8 cellular contexts compared by ENCODE assay signal in the genomic region with DNA sequence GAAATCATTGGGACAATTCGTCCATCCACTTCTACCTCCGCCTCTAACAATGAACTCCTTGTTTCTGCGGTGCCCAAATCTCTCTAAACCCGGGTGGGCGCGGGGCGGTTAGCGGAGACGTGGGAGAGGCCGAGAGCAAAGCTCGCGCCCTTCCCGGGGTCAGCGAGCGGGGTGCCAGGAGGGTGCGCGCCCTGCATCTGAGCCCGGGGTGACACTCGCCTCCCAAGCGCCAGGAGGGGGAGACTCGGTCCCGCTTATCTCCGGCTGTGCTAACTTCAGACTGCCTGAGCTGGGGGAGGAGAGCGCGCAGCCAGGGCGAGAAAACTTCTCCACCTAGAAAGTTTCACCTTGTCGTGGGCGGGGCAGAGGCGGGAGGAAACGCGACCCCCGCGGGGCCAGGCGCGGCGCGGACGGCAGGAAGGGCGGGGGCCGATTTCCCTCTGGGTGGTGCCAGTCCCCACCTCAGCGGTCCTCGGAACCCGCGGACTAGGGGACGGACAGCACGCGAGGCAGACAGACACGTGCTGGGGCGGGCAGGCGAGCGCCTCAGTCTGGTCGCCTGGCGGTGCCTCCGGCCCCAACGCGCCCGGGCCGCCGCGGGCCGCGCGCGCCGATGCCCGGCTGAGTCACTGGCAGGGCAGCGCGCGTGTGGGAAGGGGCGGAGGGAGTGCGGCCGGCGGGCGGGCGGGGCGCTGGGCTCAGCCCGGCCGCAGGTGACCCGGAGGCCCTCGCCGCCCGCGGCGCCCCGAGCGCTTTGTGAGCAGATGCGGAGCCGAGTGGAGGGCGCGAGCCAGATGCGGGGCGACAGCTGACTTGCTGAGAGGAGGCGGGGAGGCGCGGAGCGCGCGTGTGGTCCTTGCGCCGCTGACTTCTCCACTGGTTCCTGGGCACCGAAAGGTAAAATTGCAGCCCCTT. TPM values are rescaled to one million over a fixed set of nuclear protein-coding genes. Genes with fewer than 3 reads are reported as not detected.
DNase-seq lines count a peak whose midpoint lies in the region; ATAC-seq and TF ChIP-seq lines count a peak whose summit lies in the region.

A gene (plus strand): TSS at position 516 of the 915 bp plus-strand sequence. CDS start 26,889 bp downstream, outside the sequence.

- H3K36me3 ChIP-seq in adrenal gland (replicated peaks in 1 of 2) (no peaks in the 10 kb centered on the region), heart left ventricle (no peaks in the 10 kb centered on the region), trophoblast cell (ENCODE audit: control insufficient read depth in 1 of 2, insufficient read depth in 2 of 2, low read length in 2 of 2) (no peaks in the 10 kb centered on the region)

- peaks cover 2% of the 10 kb centered on the region for H3K79me2 ChIP-seq in trophoblast cell (ENCODE audit: control insufficient read depth, insufficient read depth, low read length, poor library complexity)

- DNase-seq in Calu3 (peak; percentile 94), NOMO-1 treated with dmso at 0.1 percent for 144 hours (lab: John Stamatoyannopoulos, UW; ENCODE audit: unreplicated experiment) (peak; percentile 25), adrenal gland (peak; percentile 42 to 73 (median 66)), heart left ventricle (peak; percentile 74 to 85 (median 81)), trophoblast cell (peak; percentile 98)
- DNase-seq in central memory CD4-positive, alpha-beta T cell: no peak

- WGBS in adrenal gland, 4 donors: 0 to 4% (median 1%) methylated on average over 8 to 101 of the region's 101 CpGs
- 0 to 1% (median 1%) methylated on average over 42 to 101 of the region's 101 CpGs for WGBS in heart left ventricle, 4 donors
- WGBS in trophoblast cell (ENCODE audit: extremely low coverage, insufficient coverage, insufficient read length): no CpG with 5 or more reads among the region's 101 CpGs

- peak within 1 kb of the TSS; percentile 54 for H2BK5ac ChIP-seq in trophoblast cell (ENCODE audit: low read depth, low read length, poor library complexity)

- H3K27ac Mint-ChIP-seq in Calu3 (ENCODE audit: unreplicated experiment): peak within 1 kb of the TSS; percentile 92

- peak within 1 kb of the TSS; percentile 75 for H2BK120ac ChIP-seq in trophoblast cell (ENCODE audit: insufficient read depth, low read length, poor library complexity)

- H3K9ac ChIP-seq in trophoblast cell (ENCODE audit: low read length): peak within 1 kb of the TSS; percentile 64

- peak within 1 kb of the TSS; percentile 52 for H4K12ac ChIP-seq in trophoblast cell (ENCODE audit: low read depth, low read length)

- TF ChIP-seq CTCF in Calu3 (IDR thresholded peaks at IDR 0.05; ENCODE audit: unreplicated experiment): peak; percentile 52
- peak in 5 of 6 experiments; percentile 8 to 33 (median 28) for TF ChIP-seq CTCF in adrenal gland (IDR thresholded peaks at IDR 0.05)
- peak; percentile 32 to 67 (median 52) for TF ChIP-seq CTCF in heart left ventricle (IDR thresholded peaks at IDR 0.05)

- peak within 1 kb of the TSS in 2 of 4 donors; percentile 9 to 73 for H3K4me3 ChIP-seq in adrenal gland
- H3K4me3 ChIP-seq in heart left ventricle: peak within 1 kb of the TSS; percentile 40 to 77 (median 62)
- peak within 1 kb of the TSS; percentile 80 for H3K4me3 ChIP-seq in trophoblast cell (ENCODE audit: low read depth, low read length)

- H2BK12ac ChIP-seq in trophoblast cell (ENCODE audit: low read length): peak within 1 kb of the TSS; percentile 51

- H3K4me3 Mint-ChIP-seq in Calu3 (ENCODE audit: low read depth, unreplicated experiment): peak within 1 kb of the TSS; percentile 74

- H3K36me3 Mint-ChIP-seq in Calu3 (ENCODE audit: insufficient read depth, unreplicated experiment): peaks cover 42% of the 10 kb centered on the region

- H3K18ac ChIP-seq in trophoblast cell (ENCODE audit: low read length): peak within 1 kb of the TSS; percentile 86

- H3K27ac ChIP-seq in adrenal gland: peak within 1 kb of the TSS in 1 of 5 donors; percentile 39
- peak within 1 kb of the TSS; percentile 54 to 87 (median 82) for H3K27ac ChIP-seq in heart left ventricle
- no peak within 1 kb of the TSS for H3K27ac ChIP-seq in trophoblast cell (ENCODE audit: low read depth, low read length)

- H3K27me3 Mint-ChIP-seq in Calu3 (ENCODE audit: unreplicated experiment): no peaks in the 10 kb centered on the region

- H3K79me1 ChIP-seq in trophoblast cell (ENCODE audit: low read length): peaks cover 5% of the 10 kb centered on the region

- H2AK5ac ChIP-seq in trophoblast cell (ENCODE audit: low read length): no peak within 1 kb of the TSS

- BruUV-seq in Calu3 (replicated peaks; lab: Mats Ljungman, UMichigan): no TSS peak

- H3K4me2 ChIP-seq in trophoblast cell (ENCODE audit: low read length): peak within 1 kb of the TSS; percentile 99

- H3K27me3 ChIP-seq in adrenal gland (peaks cover 3% of the 10 kb centered on the region), heart left ventricle (peaks cover 0 to 22% (median 0%) of the 10 kb centered on the region in 9 donors), trophoblast cell (ENCODE audit: insufficient read depth, low read length) (no peaks in the 10 kb centered on the region)

- ATAC-seq in GM19438 (IDR thresholded peaks at IDR 0.05; ENCODE audit: low read depth, unreplicated experiment) (peak; percentile 93), HG03457 (IDR thresholded peaks at IDR 0.05; ENCODE audit: unreplicated experiment) (peak; percentile 89), heart left ventricle (peak; percentile 80 to 95 (median 92))

- peaks cover 5 to 10% of the 10 kb centered on the region in 2 donors for H3K4me1 ChIP-seq in adrenal gland (replicated peaks in 1 of 2)
- H3K4me1 ChIP-seq in heart left ventricle: peaks cover 0 to 36% (median 8%) of the 10 kb centered on the region in 12 donors
- peaks cover 0 to 8% of the 10 kb centered on the region in 2 experiments for H3K4me1 ChIP-seq in trophoblast cell (ENCODE audit: control insufficient read depth in 1 of 2, insufficient read depth in 2 of 2, low read length in 2 of 2)

- TF ChIP-seq POLR2A in adrenal gland (IDR thresholded peaks at IDR 0.05) (no peak), heart left ventricle (IDR thresholded peaks at IDR 0.05) (peak in 1 of 2 donors; percentile 27)

- H3K9me3 ChIP-seq in adrenal gland (replicated peaks in 1 of 3) (no peaks in the 10 kb centered on the region), heart left ventricle (no peaks in the 10 kb centered on the region), trophoblast cell (ENCODE audit: insufficient read depth, low read depth, low read length) (no peaks in the 10 kb centered on the region)

- intact Hi-C loops in Calu3 (cut with micrococcal nuclease; ENCODE audit: unreplicated experiment) (loop anchor here (1.0 to 10.0 kb wide), 7 partner anchors 19 to 457 kb away; a partner anchor contains a TSS), adrenal gland (cut with DNase I) (no loop called here), heart left ventricle (cut with DNase I) (loop anchor here (1.0 to 5.0 kb wide), 7 partner anchors 80 to 139 kb away; no protein-coding TSS in a partner anchor)

- peak within 1 kb of the TSS; percentile 10 for H3K4ac ChIP-seq in trophoblast cell (ENCODE audit: low read depth, low read length)

- no peaks in the 10 kb centered on the region for H3K9me3 Mint-ChIP-seq in Calu3 (ENCODE audit: low read depth, unreplicated experiment)

- H3K4me1 Mint-ChIP-seq in Calu3 (ENCODE audit: low read depth, unreplicated experiment): peaks cover 27% of the 10 kb centered on the region

- peak within 1 kb of the TSS; percentile 3 for H4K8ac ChIP-seq in trophoblast cell (ENCODE audit: low read depth, low read length)

- H3K23ac ChIP-seq in trophoblast cell (ENCODE audit: low read length): peak within 1 kb of the TSS; percentile 30

- peak within 1 kb of the TSS; percentile 76 for H3K14ac ChIP-seq in trophoblast cell (ENCODE audit: low read length)

- CTCF ChIA-PET in Calu3 (lab: Charles Lee): interaction anchor here (0.6 to 3.6 kb wide), 14 partner anchors 9 to 191 kb away, joined by 3 to 14 read pairs (median 4); no protein-coding TSS in a partner anchor

- peak within 1 kb of the TSS; percentile 87 for H4K91ac ChIP-seq in trophoblast cell (ENCODE audit: low read depth, low read length)

- peak within 1 kb of the TSS; percentile 79 for H2AFZ ChIP-seq in trophoblast cell (ENCODE audit: insufficient read depth, low read length, poor library complexity)

RNA-seq across cellular contexts. Expression of the gene that starts here (rescaled TPM):
- total RNA-seq in Calu3 (2022) (242 and 249 TPM in 2 replicates), adrenal gland (1 to 10 TPM in 2 of 8 donors, under 1 TPM in 6; 0.60 to 2.3 (median 0.84) TPM), heart left ventricle (10 to 100 TPM; 11.1 to 29.7 (median 16.4) TPM)
- polyA plus RNA-seq in adrenal gland (under 1 TPM; 0.64 to 0.95 (median 0.81) TPM), heart left ventricle (10 to 100 TPM in 1 of 2 donors, 1 to 10 TPM in 1; 2.4 to 11.9 TPM)
- polyA plus RNA-seq in trophoblast cell (2013): 16.2 and 16.3 TPM in 2 replicates

Comparison
In these comparisons a context has a peak if more than half of its experiments do, and no peak if none do; other contexts are left out.
1. intact Hi-C loops: an anchor here in Calu3 (1.0 to 10.0 kb wide) and heart left ventricle (1.0 to 5.0 kb wide); none called in adrenal gland.